In the genomic region with DNA sequence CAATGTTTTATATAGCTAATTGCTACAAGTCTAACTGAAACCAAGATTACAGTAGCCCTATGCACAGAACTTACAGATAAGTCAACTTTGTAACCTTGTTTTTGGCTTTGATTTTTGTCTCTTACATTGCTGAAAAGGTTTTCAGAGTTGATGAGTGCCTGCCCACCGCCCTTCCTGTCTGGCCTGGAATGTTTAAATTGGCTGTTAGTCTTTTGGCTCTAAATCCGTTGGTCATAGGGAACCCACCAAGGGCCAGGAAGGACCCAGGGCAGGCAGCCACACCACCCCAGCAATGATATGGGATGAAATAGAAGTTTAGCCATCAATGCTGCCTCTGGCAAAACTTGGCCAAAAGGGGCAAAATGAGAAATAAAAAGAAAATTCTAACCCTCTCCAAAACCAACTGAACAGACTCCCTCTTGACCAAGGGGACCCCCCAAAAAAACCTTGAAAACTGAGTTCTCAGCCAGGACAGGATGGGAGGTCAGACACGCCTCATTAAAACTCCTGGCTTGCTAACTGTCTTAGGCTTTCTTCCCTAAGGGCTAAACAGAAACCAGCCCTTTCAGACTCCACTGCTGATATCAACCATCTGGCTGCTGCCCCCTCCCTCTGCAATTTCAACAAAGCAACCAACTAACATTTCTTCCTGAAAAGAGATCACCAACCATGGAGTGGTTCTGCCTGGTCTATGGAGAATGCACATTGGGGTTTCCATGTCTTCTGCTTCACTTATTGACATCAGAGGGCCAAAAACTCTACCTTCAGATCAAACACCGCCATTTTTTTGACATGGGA, we compare ENCODE assay signal across 1 cellular context.
TF ChIP-seq lines count a peak whose summit lies in the region.

No MANE protein-coding gene starts in this region.

TF ChIP-seq in GM23338, 12 proteins besides CTCF, POLR2A, EP300 and RAD21 (continued from another document):
- TF ChIP-seq, protein P1, sequence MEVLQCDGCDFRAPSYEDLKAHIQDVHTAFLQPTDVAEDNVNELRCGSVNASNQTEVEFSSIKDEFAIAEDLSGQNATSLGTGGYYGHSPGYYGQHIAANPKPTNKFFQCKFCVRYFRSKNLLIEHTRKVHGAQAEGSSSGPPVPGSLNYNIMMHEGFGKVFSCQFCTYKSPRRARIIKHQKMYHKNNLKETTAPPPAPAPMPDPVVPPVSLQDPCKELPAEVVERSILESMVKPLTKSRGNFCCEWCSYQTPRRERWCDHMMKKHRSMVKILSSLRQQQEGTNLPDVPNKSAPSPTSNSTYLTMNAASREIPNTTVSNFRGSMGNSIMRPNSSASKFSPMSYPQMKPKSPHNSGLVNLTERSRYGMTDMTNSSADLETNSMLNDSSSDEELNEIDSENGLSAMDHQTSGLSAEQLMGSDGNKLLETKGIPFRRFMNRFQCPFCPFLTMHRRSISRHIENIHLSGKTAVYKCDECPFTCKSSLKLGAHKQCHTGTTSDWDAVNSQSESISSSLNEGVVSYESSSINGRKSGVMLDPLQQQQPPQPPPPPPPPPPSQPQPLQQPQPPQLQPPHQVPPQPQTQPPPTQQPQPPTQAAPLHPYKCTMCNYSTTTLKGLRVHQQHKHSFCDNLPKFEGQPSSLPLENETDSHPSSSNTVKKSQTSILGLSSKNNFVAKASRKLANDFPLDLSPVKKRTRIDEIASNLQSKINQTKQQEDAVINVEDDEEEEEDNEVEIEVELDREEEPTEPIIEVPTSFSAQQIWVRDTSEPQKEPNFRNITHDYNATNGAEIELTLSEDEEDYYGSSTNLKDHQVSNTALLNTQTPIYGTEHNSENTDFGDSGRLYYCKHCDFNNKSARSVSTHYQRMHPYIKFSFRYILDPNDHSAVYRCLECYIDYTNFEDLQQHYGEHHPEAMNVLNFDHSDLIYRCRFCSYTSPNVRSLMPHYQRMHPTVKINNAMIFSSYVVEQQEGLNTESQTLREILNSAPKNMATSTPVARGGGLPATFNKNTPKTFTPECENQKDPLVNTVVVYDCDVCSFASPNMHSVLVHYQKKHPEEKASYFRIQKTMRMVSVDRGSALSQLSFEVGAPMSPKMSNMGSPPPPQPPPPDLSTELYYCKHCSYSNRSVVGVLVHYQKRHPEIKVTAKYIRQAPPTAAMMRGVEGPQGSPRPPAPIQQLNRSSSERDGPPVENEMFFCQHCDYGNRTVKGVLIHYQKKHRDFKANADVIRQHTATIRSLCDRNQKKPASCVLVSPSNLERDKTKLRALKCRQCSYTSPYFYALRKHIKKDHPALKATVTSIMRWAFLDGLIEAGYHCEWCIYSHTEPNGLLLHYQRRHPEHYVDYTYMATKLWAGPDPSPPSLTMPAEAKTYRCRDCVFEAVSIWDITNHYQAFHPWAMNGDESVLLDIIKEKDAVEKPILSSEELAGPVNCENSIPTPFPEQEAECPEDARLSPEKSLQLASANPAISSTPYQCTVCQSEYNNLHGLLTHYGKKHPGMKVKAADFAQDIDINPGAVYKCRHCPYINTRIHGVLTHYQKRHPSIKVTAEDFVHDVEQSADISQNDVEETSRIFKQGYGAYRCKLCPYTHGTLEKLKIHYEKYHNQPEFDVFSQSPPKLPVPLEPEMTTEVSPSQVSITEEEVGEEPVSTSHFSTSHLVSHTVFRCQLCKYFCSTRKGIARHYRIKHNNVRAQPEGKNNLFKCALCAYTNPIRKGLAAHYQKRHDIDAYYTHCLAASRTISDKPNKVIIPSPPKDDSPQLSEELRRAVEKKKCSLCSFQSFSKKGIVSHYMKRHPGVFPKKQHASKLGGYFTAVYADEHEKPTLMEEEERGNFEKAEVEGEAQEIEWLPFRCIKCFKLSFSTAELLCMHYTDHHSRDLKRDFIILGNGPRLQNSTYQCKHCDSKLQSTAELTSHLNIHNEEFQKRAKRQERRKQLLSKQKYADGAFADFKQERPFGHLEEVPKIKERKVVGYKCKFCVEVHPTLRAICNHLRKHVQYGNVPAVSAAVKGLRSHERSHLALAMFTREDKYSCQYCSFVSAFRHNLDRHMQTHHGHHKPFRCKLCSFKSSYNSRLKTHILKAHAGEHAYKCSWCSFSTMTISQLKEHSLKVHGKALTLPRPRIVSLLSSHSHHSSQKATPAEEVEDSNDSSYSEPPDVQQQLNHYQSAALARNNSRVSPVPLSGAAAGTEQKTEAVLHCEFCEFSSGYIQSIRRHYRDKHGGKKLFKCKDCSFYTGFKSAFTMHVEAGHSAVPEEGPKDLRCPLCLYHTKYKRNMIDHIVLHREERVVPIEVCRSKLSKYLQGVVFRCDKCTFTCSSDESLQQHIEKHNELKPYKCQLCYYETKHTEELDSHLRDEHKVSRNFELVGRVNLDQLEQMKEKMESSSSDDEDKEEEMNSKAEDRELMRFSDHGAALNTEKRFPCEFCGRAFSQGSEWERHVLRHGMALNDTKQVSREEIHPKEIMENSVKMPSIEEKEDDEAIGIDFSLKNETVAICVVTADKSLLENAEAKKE (CRISPR knock-in tag; IDR thresholded peaks at IDR 0.05) = no peak
- TF ChIP-seq POLR2AphosphoS5 (IDR thresholded peaks at IDR 0.05; ENCODE audit: low read depth) = no peak
- TF ChIP-seq, protein P2, sequence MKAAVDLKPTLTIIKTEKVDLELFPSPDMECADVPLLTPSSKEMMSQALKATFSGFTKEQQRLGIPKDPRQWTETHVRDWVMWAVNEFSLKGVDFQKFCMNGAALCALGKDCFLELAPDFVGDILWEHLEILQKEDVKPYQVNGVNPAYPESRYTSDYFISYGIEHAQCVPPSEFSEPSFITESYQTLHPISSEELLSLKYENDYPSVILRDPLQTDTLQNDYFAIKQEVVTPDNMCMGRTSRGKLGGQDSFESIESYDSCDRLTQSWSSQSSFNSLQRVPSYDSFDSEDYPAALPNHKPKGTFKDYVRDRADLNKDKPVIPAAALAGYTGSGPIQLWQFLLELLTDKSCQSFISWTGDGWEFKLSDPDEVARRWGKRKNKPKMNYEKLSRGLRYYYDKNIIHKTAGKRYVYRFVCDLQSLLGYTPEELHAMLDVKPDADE (IDR thresholded peaks at IDR 0.05) = no peak
- TF ChIP-seq NANOG (IDR thresholded peaks at IDR 0.05; ENCODE audit: borderline replicate concordance) = no peak
TF ChIP-seq in GM23338: peak in this region for 0.
